11 cellular contexts compared by ENCODE assay signal in genomic region chr21:45295576-45296365, GRCh38. TPM values are rescaled to one million over a fixed set of nuclear protein-coding genes. Genes with fewer than 3 reads are reported as not detected.
DNase-seq lines count a peak whose midpoint lies in the region; ATAC-seq and TF ChIP-seq lines count a peak whose summit lies in the region.
"Had no signal": no experiment of that assay in that cellular context is flagged by ENCODE, and none has a peak within 500 bp of the region (broad histone marks: within the 10 kb centered on the region; RNA-seq: fewer than 3 reads in every experiment).

No MANE protein-coding gene starts in this region.

- no peak overlapping the region for H3K4me2 ChIP-seq in mesendoderm (ENCODE audit: low read length)

- peak overlapping the region; percentile 53 for H3K56ac ChIP-seq in mesendoderm (ENCODE audit: low read length)

- no peaks in the 10 kb centered on the region for H3K9me3 ChIP-seq in transverse colon

- in situ Hi-C loops in transverse colon (cut with MboI; ENCODE audit: low pct_ligation_motif_present in 1 of 4, low pct_unique_long_range_greater_than_20kb in 1 of 4, low sequenced_read_pairs in 3 of 4) = loop anchor here in 2 of 4 donors (10.0 to 25.0 kb wide), 3 partner anchors 59 to 167 kb away; no protein-coding TSS in a partner anchor

- no peak overlapping the region for H3K4ac ChIP-seq in mesendoderm (ENCODE audit: low read depth, low read length)

- intact Hi-C loops in transverse colon (cut with DNase I; ENCODE audit: low total_unique reads) = no loop called here

- TF ChIP-seq CTCF in choroid plexus epithelial cell (conservative IDR thresholded peaks at IDR 0.05; ENCODE audit: low read depth, low read length) (no peak), transverse colon (IDR thresholded peaks at IDR 0.05) (no peak)

- no peak overlapping the region for H3K9ac ChIP-seq in mesendoderm (ENCODE audit: low read length)

- no peak for ATAC-seq in HG02973 (IDR thresholded peaks at IDR 0.05; ENCODE audit: unreplicated experiment)

- H3K27me3 ChIP-seq in mesendoderm (ENCODE audit: insufficient read depth, low read length, poor library complexity) (no peaks in the 10 kb centered on the region), transverse colon (no peaks in the 10 kb centered on the region)

- no CpG with 5 or more reads among the region's 27 CpGs for WGBS in mesendoderm (ENCODE audit: extremely low coverage, insufficient coverage, low lambda C conversion rate)
- 64 to 74% methylated on average over 16 to 27 of the region's 27 CpGs for WGBS in transverse colon (ENCODE audit: low coverage in 1 of 2), 2 donors

- no peak overlapping the region for H2BK15ac ChIP-seq in mesendoderm (replicated peaks; ENCODE audit: low read depth)

- H3K27ac ChIP-seq in mesendoderm (ENCODE audit: low read depth, low read length) (peak overlapping the region; percentile 13), transverse colon (peak overlapping the region; percentile 88 to 95 (median 92))
- H3K27ac ChIP-seq: 22Rv1 had no signal

- H3K4me1 ChIP-seq in mesendoderm (ENCODE audit: control insufficient read depth, low read depth, low read length) = peaks cover 5% of the 10 kb centered on the region
- H3K4me1 ChIP-seq in transverse colon = peaks cover 30 to 40% (median 37%) of the 10 kb centered on the region in 4 donors

- no peak overlapping the region for H2BK120ac ChIP-seq in mesendoderm (ENCODE audit: low read depth, low read length)

- DNase-seq in activated CD8-positive, alpha-beta memory T cell treated with anti-CD3 and anti-CD28 coated beads for 24 hours = peak; percentile 50
- DNase-seq in activated CD8-positive, alpha-beta memory T cell treated with anti-CD3 and anti-CD28 coated beads, Interleukin-2, amount 50 U/mL, for 4 hours = no peak
- DNase-seq in choroid plexus epithelial cell (ENCODE audit: low read depth) (peak; percentile 73), mesendoderm (no peak), transverse colon (peak; percentile 26), NCI-H526 (lab: John Stamatoyannopoulos, UW) (no peak), NCI-H1105 treated with DMSO at 0.1 percent for 48 hours (lab: John Stamatoyannopoulos, UW) (no peak)
- DNase-seq: naive B cell, NCI-H1930 had no signal

- H4K8ac ChIP-seq in mesendoderm (ENCODE audit: low read depth, low read length) = no peak overlapping the region

- H3K79me1 ChIP-seq in mesendoderm (ENCODE audit: low read length) = no peaks in the 10 kb centered on the region

- no peaks in the 10 kb centered on the region for H3K79me2 ChIP-seq in mesendoderm (ENCODE audit: control insufficient read depth, insufficient read depth, low read length)

- no peak for TF ChIP-seq POLR2A in transverse colon (IDR thresholded peaks at IDR 0.05)

- H2BK5ac ChIP-seq in mesendoderm (ENCODE audit: low read length) = no peak overlapping the region

- no peak overlapping the region for H3K18ac ChIP-seq in mesendoderm (ENCODE audit: low read length)

- H4K5ac ChIP-seq in mesendoderm (ENCODE audit: low read length) = no peak overlapping the region

- H3K36me3 ChIP-seq in mesendoderm (ENCODE audit: control insufficient read depth, insufficient read depth, low read length) (no peaks in the 10 kb centered on the region), transverse colon (no peaks in the 10 kb centered on the region)

- peak overlapping the region; percentile 1 for H3K23ac ChIP-seq in mesendoderm (ENCODE audit: low read length)

- H3K4me3 ChIP-seq in choroid plexus epithelial cell (ENCODE audit: low read depth, low read length) = no peak overlapping the region
- H3K4me3 ChIP-seq in mesendoderm (ENCODE audit: low read length) = no peak overlapping the region
- no peak overlapping the region for H3K4me3 ChIP-seq in transverse colon

- H2AK5ac ChIP-seq in mesendoderm (ENCODE audit: low read length) = no peak overlapping the region

- peak; percentile 89 for TF ChIP-seq EP300 in transverse colon (IDR thresholded peaks at IDR 0.05; ENCODE audit: low read depth)

RNA-seq across cellular contexts. Expression of gene POFUT2, which starts 8.1 kb away (rescaled TPM):
- polyA plus RNA-seq in mesendoderm (2013, experiment 1 of 2) = 17.3 TPM
- 17.4 TPM for polyA plus RNA-seq in mesendoderm (2013, experiment 2 of 2)
- 10 to 100 TPM; 29.9 to 79.3 (median 33.3) TPM for total RNA-seq in transverse colon

Comparison
In these comparisons a context has a peak if more than half of its experiments do, and no peak if none do; other contexts are left out.
1. DNase-seq: peak in activated CD8-positive, alpha-beta memory T cell treated with anti-CD3 and anti-CD28 coated beads for 24 hours (single experiment), choroid plexus epithelial cell (single experiment) and transverse colon (single experiment); none in activated CD8-positive, alpha-beta memory T cell treated with anti-CD3 and anti-CD28 coated beads, Interleukin-2, amount 50 U/mL, for 4 hours (single experiment), mesendoderm (single experiment), NCI-H526 (0 of 2) and NCI-H1105 treated with DMSO at 0.1 percent for 48 hours (single experiment).